Comparison of ENCODE assay signal across 21 cellular contexts in the genomic region with DNA sequence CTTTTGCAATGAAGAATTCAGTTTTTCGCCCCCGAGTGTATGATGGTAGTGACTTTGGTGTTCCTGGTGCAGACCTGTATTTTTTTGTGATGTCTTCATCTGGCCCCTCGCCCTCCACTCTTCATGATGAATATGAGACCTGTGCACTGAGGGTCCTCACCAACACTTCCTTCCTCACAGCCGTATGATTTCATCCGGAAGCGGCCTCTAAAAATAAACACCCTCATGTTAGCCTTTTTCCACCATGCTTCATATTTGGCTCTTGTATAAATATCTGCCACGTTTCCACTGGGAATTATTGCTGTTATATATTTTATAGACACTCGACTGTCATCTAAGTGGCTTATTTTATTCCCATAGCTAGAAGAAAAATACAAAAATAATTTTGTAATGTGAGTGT.
"Had no signal": no experiment of that assay in that cellular context is flagged by ENCODE, and none has a peak within 500 bp of the region (broad histone marks: within the 10 kb centered on the region; RNA-seq: fewer than 3 reads in every experiment).

No MANE protein-coding gene starts in this region.

- H2AFZ ChIP-seq: hepatocyte had no signal

- H3K9me3 Mint-ChIP-seq: activated naive CD4-positive, alpha-beta T cell treated with anti-CD3 and anti-CD28 coated beads, Interleukin-2, amount 50 U/mL, for 24 hours had no signal

- H3K36me3 ChIP-seq: breast epithelium, pancreas, right lobe of liver, tibial artery had no signal

- H3K4me1 ChIP-seq: breast epithelium, foreskin keratinocyte, pancreas, right lobe of liver had no signal

- H3K4me2 ChIP-seq: hepatocyte had no signal

- H3K27me3 Mint-ChIP-seq: activated naive CD4-positive, alpha-beta T cell treated with anti-CD3 and anti-CD28 coated beads, Interleukin-2, amount 50 U/mL, for 24 hours; naive thymus-derived CD8-positive, alpha-beta T cell; stimulated activated naive CD8-positive, alpha-beta T cell treated with anti-CD3 and anti-CD28 coated beads, Interleukin-15, amount 100 ng/mL, for 72 hours had no signal

- ATAC-seq: activated CD8-positive, alpha-beta T cell treated with anti-CD3 and anti-CD28 coated beads, Interleukin-2, amount 10 ng/mL, durations not matched to agents 7 days and 5 days; left lobe of liver; naive thymus-derived CD8-positive, alpha-beta T cell; pancreas; right lobe of liver; stimulated activated naive CD8-positive, alpha-beta T cell treated with anti-CD3 and anti-CD28 coated beads, Interleukin-15, amount 100 ng/mL, for 72 hours had no signal

- H3K9me3 ChIP-seq: breast epithelium, pancreas, right lobe of liver, tibial artery had no signal

- H3K79me2 ChIP-seq: hepatocyte had no signal

- H3K4me3 Mint-ChIP-seq: activated CD8-positive, alpha-beta T cell treated with anti-CD3 and anti-CD28 coated beads, Interleukin-2, amount 10 ng/mL, durations not matched to agents 7 days and 5 days; activated naive CD4-positive, alpha-beta T cell treated with anti-CD3 and anti-CD28 coated beads, Interleukin-2, amount 50 U/mL, for 24 hours; immature natural killer cell; stimulated activated naive CD8-positive, alpha-beta T cell treated with anti-CD3 and anti-CD28 coated beads, Interleukin-15, amount 100 ng/mL, for 72 hours had no signal

- H3K4me3 ChIP-seq: breast epithelium, hepatocyte, pancreas, right lobe of liver, skin epidermis had no signal

- H3K27ac Mint-ChIP-seq: activated CD8-positive, alpha-beta T cell treated with anti-CD3 and anti-CD28 coated beads, Interleukin-2, amount 10 ng/mL, durations not matched to agents 7 days and 5 days; activated naive CD4-positive, alpha-beta T cell treated with anti-CD3 and anti-CD28 coated beads, Interleukin-2, amount 50 U/mL, for 24 hours; stimulated activated naive CD8-positive, alpha-beta T cell treated with anti-CD3 and anti-CD28 coated beads, Interleukin-15, amount 100 ng/mL, for 72 hours had no signal

- H3K27ac ChIP-seq: breast epithelium, foreskin keratinocyte, hepatocyte, pancreas, right lobe of liver, skin epidermis, tibial artery had no signal

- H3K27me3 ChIP-seq: breast epithelium, foreskin keratinocyte, hepatocyte, pancreas, right lobe of liver, tibial artery had no signal

- DNase-seq: activated CD4-positive, alpha-beta T cell treated with anti-CD3 and anti-CD28 coated beads, Interleukin-2, amount 50 U/mL, for 1 hour; activated CD4-positive, CD25-positive, alpha-beta regulatory T cell treated with anti-CD3 and anti-CD28 coated beads, Interleukin-2, amount 50 U/mL, for 72 hours; activated CD8-positive, alpha-beta T cell treated with anti-CD3 and anti-CD28 coated beads, Interleukin-2, amount 10 ng/mL, durations not matched to agents 7 days and 5 days; activated gamma-delta T cell treated with Interleukin-2 at 50 U/mL for 16 hours; activated T-cell treated with anti-CD3 and anti-CD28 coated beads, Interleukin-2, amount 50 U/mL, for 1 hour; cortex of kidney; effector CD8-positive, alpha-beta T cell; erythroblast; foreskin keratinocyte; immature natural killer cell; naive thymus-derived CD8-positive, alpha-beta T cell; pancreas; right lobe of liver; stimulated activated CD4-positive, alpha-beta T cell treated with anti-CD3 and anti-CD28 coated beads, Interleukin-1b, Interleukin-23, amount 100 ng/mL, for 48 hours; stimulated activated naive CD8-positive, alpha-beta T cell treated with anti-CD3 and anti-CD28 coated beads, Interleukin-15, amount 100 ng/mL, for 72 hours; tibial artery had no signal

- H3K4me1 Mint-ChIP-seq: stimulated activated naive CD8-positive, alpha-beta T cell treated with anti-CD3 and anti-CD28 coated beads, Interleukin-15, amount 100 ng/mL, for 72 hours had no signal
